Comparison of ENCODE assay signal across 17 cellular contexts in the genomic region with DNA sequence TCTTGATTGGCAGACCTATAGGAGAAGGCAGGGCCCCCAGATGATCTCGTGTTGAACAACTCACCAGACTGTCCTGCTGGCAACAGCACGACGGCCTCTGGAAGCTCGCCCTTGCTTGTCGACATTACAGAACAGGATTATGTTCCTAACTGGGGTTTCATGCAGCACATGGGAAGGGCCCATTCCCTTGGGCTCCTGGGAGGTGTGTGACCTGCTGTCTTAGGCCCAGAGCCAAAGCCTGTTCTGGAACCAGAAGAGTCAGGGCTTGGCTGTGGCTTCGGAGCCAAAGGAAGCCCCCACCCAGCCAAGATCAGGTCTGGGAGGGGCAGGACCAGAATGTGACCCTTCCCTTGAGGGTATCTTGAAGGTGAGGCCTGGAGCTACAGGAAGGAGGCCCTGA. TPM values are rescaled to one million over a fixed set of nuclear protein-coding genes. Genes with fewer than 3 reads are reported as not detected.
A peak's percentile ranks its signal among the peaks of the same experiment; 100 is the strongest.
DNase-seq lines count a peak whose midpoint lies in the region; ATAC-seq and TF ChIP-seq lines count a peak whose summit lies in the region.
"Had no signal": no experiment of that assay in that cellular context is flagged by ENCODE, and none has a peak within 500 bp of the region (broad histone marks: within the 10 kb centered on the region; RNA-seq: fewer than 3 reads in every experiment).

No MANE protein-coding gene starts in this region.

- dilution Hi-C loops in mammary epithelial cell (cut with HindIII; ENCODE audit: low sequenced_read_pairs), result loop anchor here (5.0 kb wide), 1 partner anchor 83 kb away; no protein-coding TSS in a partner anchor

- no peaks in the 10 kb centered on the region for H4K20me1 ChIP-seq in mammary epithelial cell (ENCODE audit: insufficient read depth, low read length)

- intact Hi-C loops in MCF 10A (cut with micrococcal nuclease), result no loop called here
- intact Hi-C loops in mammary epithelial cell (cut with micrococcal nuclease), result no loop called here
- intact Hi-C loops in left ventricle myocardium inferior (cut with micrococcal nuclease), result no loop called here

- H3K36me3 ChIP-seq in mammary epithelial cell (ENCODE audit: insufficient read depth, low read length) (no peaks in the 10 kb centered on the region), left ventricle myocardium inferior (no peaks in the 10 kb centered on the region), thymus (ENCODE audit: control insufficient read depth, insufficient read depth) (no peaks in the 10 kb centered on the region), brain microvascular endothelial cell (replicated peaks) (no peaks in the 10 kb centered on the region)

- no peak overlapping the region for H3K4me3 ChIP-seq in mammary epithelial cell (replicated peaks in 1 of 3; ENCODE audit: insufficient read depth in 1 of 3, low read depth in 2 of 3, low read length in 3 of 3)
- H3K4me3 ChIP-seq in left ventricle myocardium inferior, result no peak overlapping the region
- H3K4me3 ChIP-seq in thymus (ENCODE audit: low read length), result no peak overlapping the region
- H3K4me3 ChIP-seq in brain microvascular endothelial cell (ENCODE audit: low read depth, low read length), result no peak overlapping the region
- H3K4me3 ChIP-seq: psoas muscle had no signal

- TF ChIP-seq CTCF in MCF 10A (IDR thresholded peaks at IDR 0.05; ENCODE audit: unreplicated experiment) (no peak), mammary epithelial cell (conservative IDR thresholded peaks at IDR 0.05 in 1 of 2, IDR thresholded peaks at IDR 0.05 in 1 of 2; ENCODE audit: extremely low read depth in 1 of 2, insufficient read depth in 1 of 2, low read depth in 1 of 2, low read length in 2 of 2) (no peak), left ventricle myocardium inferior (IDR thresholded peaks at IDR 0.05; ENCODE audit: borderline replicate concordance) (no peak), brain microvascular endothelial cell (IDR thresholded peaks at IDR 0.05; ENCODE audit: low read depth, low read length, missing control alignments) (no peak), GM20000 (IDR thresholded peaks at IDR 0.05; ENCODE audit: extremely low read depth, missing control alignments) (no peak)

- peaks cover 9% of the 10 kb centered on the region for H3K4me1 Mint-ChIP-seq in MCF 10A (ENCODE audit: insufficient read depth, unreplicated experiment)
- peaks cover 45% of the 10 kb centered on the region for H3K4me1 Mint-ChIP-seq in activated naive CD8-positive, alpha-beta T cell treated with anti-CD3 and anti-CD28 coated beads, Interleukin-2, amount 10 ng/mL, durations not matched to agents 7 days and 5 days

- no peaks in the 10 kb centered on the region for H3K27me3 ChIP-seq in mammary epithelial cell (ENCODE audit: insufficient read depth, low read length)
- no peaks in the 10 kb centered on the region for H3K27me3 ChIP-seq in left ventricle myocardium inferior (ENCODE audit: low read depth)
- H3K27me3 ChIP-seq in thymus (ENCODE audit: control insufficient read depth, insufficient read depth), result no peaks in the 10 kb centered on the region
- H3K27me3 ChIP-seq in brain microvascular endothelial cell (replicated peaks), result no peaks in the 10 kb centered on the region

- H3K4me2 ChIP-seq in mammary epithelial cell (ENCODE audit: insufficient read depth, low read depth, low read length), result no peak overlapping the region

- no peak for ATAC-seq in activated naive CD8-positive, alpha-beta T cell treated with anti-CD3 and anti-CD28 coated beads, Interleukin-2, amount 10 ng/mL, durations not matched to agents 7 days and 5 days (ENCODE audit: low read depth)
- ATAC-seq: psoas muscle had no signal

- BruUV-seq in MCF 10A (replicated peaks; lab: Mats Ljungman, UMichigan), result no TSS peak
- BruUV-seq in mammary epithelial cell (replicated peaks; lab: Mats Ljungman, UMichigan), result no TSS peak

- CTCF ChIA-PET in MCF 10A (lab: Yijun Ruan, JAX) (no interaction called here), mammary epithelial cell (lab: Charles Lee; ENCODE audit: low non-redundant PET) (no interaction called here)

- DNase-seq in MCF 10A (ENCODE audit: unreplicated experiment), result no peak
- DNase-seq in mammary epithelial cell, result no peak
- DNase-seq in activated naive CD8-positive, alpha-beta T cell treated with anti-CD3 and anti-CD28 coated beads, Interleukin-2, amount 10 ng/mL, durations not matched to agents 7 days and 5 days, result no peak
- peak; percentile 60 for DNase-seq in left ventricle myocardium inferior
- DNase-seq in brain microvascular endothelial cell, result no peak
- no peak for DNase-seq in effector CD8-positive, alpha-beta T cell (lab: John Stamatoyannopoulos, UW)
- DNase-seq in GM20000 (ENCODE audit: low spot score), result no peak
- DNase-seq: ACHN; activated CD8-positive, alpha-beta memory T cell treated with anti-CD3 and anti-CD28 coated beads for 24 hours; cortex of kidney; erythroblast; NCI-H1694; NCI-H345; nephron progenitor cell; stimulated activated CD4-positive, alpha-beta T cell treated with anti-CD3 and anti-CD28 coated beads, Interleukin-12 subunit alpha, Interleukin-12 subunit beta, amount 100 ng/mL, for 4 hours had no signal

- no peaks in the 10 kb centered on the region for H3K36me3 Mint-ChIP-seq in MCF 10A (ENCODE audit: insufficient read depth, unreplicated experiment)
- H3K36me3 Mint-ChIP-seq in activated naive CD8-positive, alpha-beta T cell treated with anti-CD3 and anti-CD28 coated beads, Interleukin-2, amount 10 ng/mL, durations not matched to agents 7 days and 5 days, result peaks cover 6% of the 10 kb centered on the region

- in situ Hi-C loops in mammary epithelial cell (cut with MboI; ENCODE audit: low sequenced_read_pairs in 2 of 2), result no loop called here
- in situ Hi-C loops in brain microvascular endothelial cell (cut with HindIII; ENCODE audit: low pct_ligation_motif_present, low sequenced_read_pairs), result no loop called here

- no peaks in the 10 kb centered on the region for H3K27me3 Mint-ChIP-seq in MCF 10A (ENCODE audit: insufficient read depth, unreplicated experiment)
- no peaks in the 10 kb centered on the region for H3K27me3 Mint-ChIP-seq in activated naive CD8-positive, alpha-beta T cell treated with anti-CD3 and anti-CD28 coated beads, Interleukin-2, amount 10 ng/mL, durations not matched to agents 7 days and 5 days

- POLR2A ChIA-PET in MCF 10A (lab: Yijun Ruan, JAX), result interaction anchor here (0.5 kb wide), 1 partner anchor 672 kb away, joined by 3 read pairs; no protein-coding TSS in a partner anchor
- POLR2A ChIA-PET in activated naive CD8-positive, alpha-beta T cell treated with anti-CD3 and anti-CD28 coated beads, Interleukin-2, amount 10 ng/mL, durations not matched to agents 7 days and 5 days (lab: Charles Lee), result no interaction called here

- WGBS in mammary epithelial cell (ENCODE audit: low coverage, missing lambda C conversion rate), result 71% methylated on average over 5 of the region's 6 CpGs
- WGBS in thymus, result 85% methylated on average over 6 of the region's 6 CpGs

- no peak overlapping the region for H3K27ac ChIP-seq in mammary epithelial cell (ENCODE audit: insufficient read depth, low read depth, low read length)
- H3K27ac ChIP-seq in left ventricle myocardium inferior (replicated peaks), result peak overlapping the region; percentile 87
- peak overlapping the region; percentile 8 for H3K27ac ChIP-seq in thymus (ENCODE audit: low read depth)
- H3K27ac ChIP-seq in brain microvascular endothelial cell, result no peak overlapping the region
- H3K27ac ChIP-seq: psoas muscle had no signal

- no peak overlapping the region for H2AFZ ChIP-seq in mammary epithelial cell (ENCODE audit: low read depth, low read length)

- H3K9me3 Mint-ChIP-seq in MCF 10A (ENCODE audit: unreplicated experiment), result no peaks in the 10 kb centered on the region
- H3K9me3 Mint-ChIP-seq in activated naive CD8-positive, alpha-beta T cell treated with anti-CD3 and anti-CD28 coated beads, Interleukin-2, amount 10 ng/mL, durations not matched to agents 7 days and 5 days, result no peaks in the 10 kb centered on the region
- H3K9me3 Mint-ChIP-seq: nephron progenitor cell had no signal

- H3K4me1 ChIP-seq in mammary epithelial cell (ENCODE audit: insufficient read depth, low read length) (no peaks in the 10 kb centered on the region), left ventricle myocardium inferior (peaks cover 53% of the 10 kb centered on the region), thymus (ENCODE audit: control insufficient read depth, insufficient read depth, low read length) (peaks cover 41% of the 10 kb centered on the region)
- H3K4me1 ChIP-seq: psoas muscle had no signal

- H3K9me3 ChIP-seq in mammary epithelial cell (replicated peaks; ENCODE audit: insufficient read depth, low read length) (no peaks in the 10 kb centered on the region), left ventricle myocardium inferior (replicated peaks) (no peaks in the 10 kb centered on the region), thymus (ENCODE audit: control insufficient read depth) (no peaks in the 10 kb centered on the region)
- H3K9me3 ChIP-seq: psoas muscle had no signal

- H3K27ac Mint-ChIP-seq in MCF 10A (ENCODE audit: low read depth, unreplicated experiment), result peak overlapping the region; percentile 51
- peak overlapping the region; percentile 45 for H3K27ac Mint-ChIP-seq in activated naive CD8-positive, alpha-beta T cell treated with anti-CD3 and anti-CD28 coated beads, Interleukin-2, amount 10 ng/mL, durations not matched to agents 7 days and 5 days
- H3K27ac Mint-ChIP-seq: nephron progenitor cell had no signal

- H3K9ac ChIP-seq in mammary epithelial cell (ENCODE audit: insufficient read depth, low read length), result no peak overlapping the region

- no peak overlapping the region for H3K4me3 Mint-ChIP-seq in MCF 10A (ENCODE audit: unreplicated experiment)
- H3K4me3 Mint-ChIP-seq in activated naive CD8-positive, alpha-beta T cell treated with anti-CD3 and anti-CD28 coated beads, Interleukin-2, amount 10 ng/mL, durations not matched to agents 7 days and 5 days, result no peak overlapping the region
- H3K4me3 Mint-ChIP-seq: nephron progenitor cell had no signal

- no peaks in the 10 kb centered on the region for H3K79me2 ChIP-seq in mammary epithelial cell (ENCODE audit: insufficient read depth, low read length)

RNA-seq across cellular contexts. Expression of a gene that starts 36.9 kb away (rescaled TPM):
- total RNA-seq in MCF 10A (2022), result 2.9 and 3.7 TPM in 2 replicates
- total RNA-seq in mammary epithelial cell, result 1 to 10 TPM; 1.4 to 8.0 TPM
- 3.7 TPM for polyA plus RNA-seq in mammary epithelial cell
- not detected for polyA minus RNA-seq in mammary epithelial cell
- total RNA-seq in activated naive CD8-positive, alpha-beta T cell treated with anti-CD3 and anti-CD28 coated beads, Interleukin-2, amount 10 ng/mL, durations not matched to agents 7 days and 5 days, result 10 to 100 TPM; 38.7 to 45.3 TPM
- total RNA-seq in left ventricle myocardium inferior, result 45.8 TPM
- 50.1 TPM for polyA plus RNA-seq in thymus

Comparison
In these comparisons a context has a peak if more than half of its experiments do, and no peak if none do; other contexts are left out.
1. H3K27ac ChIP-seq: peak in left ventricle myocardium inferior (single experiment) and thymus (single experiment); none in mammary epithelial cell (single experiment) and brain microvascular endothelial cell (single experiment).